ENCODE assay signal across 10 cellular contexts in genomic region chr1:8374356-8374755, GRCh38. TPM values are rescaled to one million over a fixed set of nuclear protein-coding genes. Genes with fewer than 3 reads are reported as not detected.
DNase-seq lines count a peak whose midpoint lies in the region; ATAC-seq and TF ChIP-seq lines count a peak whose summit lies in the region.
"Had no signal": no experiment of that assay in that cellular context is flagged by ENCODE, and none has a peak within 500 bp of the region (broad histone marks: within the 10 kb centered on the region; RNA-seq: fewer than 3 reads in every experiment).

No MANE protein-coding gene starts in this region.

- DNase-seq in heart right ventricle, result no peak
- DNase-seq in Right ventricle myocardium inferior (ENCODE audit: missing footprints), result no peak
- no peak for DNase-seq in endothelial cell (ENCODE audit: low spot score)
- no peak for DNase-seq in nephron progenitor cell
- peak in 1 of 2 donors; percentile 35 for DNase-seq in uterus
- DNase-seq in HAP-1 (ENCODE audit: low spot score in 2 of 2), result no peak
- DNase-seq in AML-193 (lab: John Stamatoyannopoulos, UW), result no peak
- DNase-seq: activated gamma-delta T cell treated with Interleukin-2 at 50 U/mL for 16 hours had no signal

- H3K27ac ChIP-seq in heart right ventricle, result peak overlapping the region; percentile 83 to 93 (median 88)
- peak overlapping the region; percentile 85 to 92 for H3K27ac ChIP-seq in uterus

- intact Hi-C loops in heart right ventricle (cut with DNase I) (loop anchor here in 8 of 10 donors (5.0 kb wide), 2 partner anchors 33 to 48 kb away; no protein-coding TSS in a partner anchor), Right ventricle myocardium inferior (cut with DNase I) (loop anchor here (5.0 kb wide), 2 partner anchors 33 to 153 kb away; no protein-coding TSS in a partner anchor), uterus (cut with DNase I; ENCODE audit: low total_unique reads) (loop anchor here (10.0 kb wide), 1 partner anchor 50 kb away; no protein-coding TSS in a partner anchor)

- WGBS in heart right ventricle, 2 donors, result 76 to 79% methylated on average over 5 of the region's 5 CpGs

- TF ChIP-seq CTCF in heart right ventricle (IDR thresholded peaks at IDR 0.05) (no peak), endothelial cell (IDR thresholded peaks at IDR 0.05; ENCODE audit: unreplicated experiment) (no peak), nephron progenitor cell (IDR thresholded peaks at IDR 0.05) (no peak), uterus (IDR thresholded peaks at IDR 0.05) (no peak)

- H3K9me3 Mint-ChIP-seq in endothelial cell (ENCODE audit: unreplicated experiment) (no peaks in the 10 kb centered on the region), nephron progenitor cell (no peaks in the 10 kb centered on the region)

- no peaks in the 10 kb centered on the region for H3K27me3 ChIP-seq in heart right ventricle
- no peaks in the 10 kb centered on the region for H3K27me3 ChIP-seq in uterus
- no peaks in the 10 kb centered on the region for H3K27me3 ChIP-seq in HAP-1 (ENCODE audit: low read depth)

- H3K4me3 ChIP-seq in heart right ventricle, result no peak overlapping the region
- peak overlapping the region in 1 of 2 donors; percentile 9 for H3K4me3 ChIP-seq in uterus
- no peak overlapping the region for H3K4me3 ChIP-seq in HAP-1
- H3K4me3 ChIP-seq: GM12878 had no signal

- H3K4me3 Mint-ChIP-seq in endothelial cell (ENCODE audit: unreplicated experiment) (no peak overlapping the region), nephron progenitor cell (peak overlapping the region; percentile 17)

- H3K36me3 ChIP-seq in heart right ventricle, result peaks cover 0 to 50% (median 0%) of the 10 kb centered on the region in 9 donors
- no peaks in the 10 kb centered on the region for H3K36me3 ChIP-seq in uterus
- no peaks in the 10 kb centered on the region for H3K36me3 ChIP-seq in HAP-1 (replicated peaks)

- H3K4me1 Mint-ChIP-seq in endothelial cell (ENCODE audit: unreplicated experiment) (peaks cover 61% of the 10 kb centered on the region), nephron progenitor cell (peaks cover 95% of the 10 kb centered on the region)

- H3K9me3 ChIP-seq in heart right ventricle (no peaks in the 10 kb centered on the region), uterus (no peaks in the 10 kb centered on the region), HAP-1 (no peaks in the 10 kb centered on the region)

- TF ChIP-seq POLR2A in uterus (IDR thresholded peaks at IDR 0.05), result no peak

- H3K36me3 Mint-ChIP-seq in endothelial cell (ENCODE audit: low read depth, unreplicated experiment) (peaks cover 27% of the 10 kb centered on the region), nephron progenitor cell (ENCODE audit: low read depth) (peaks cover 21% of the 10 kb centered on the region)

- ATAC-seq in heart right ventricle (peak in 1 of 8 donors; percentile 14), Right ventricle myocardium inferior (no peak), GM18858 (IDR thresholded peaks at IDR 0.05; ENCODE audit: unreplicated experiment) (no peak)

- peaks cover 43 to 96% (median 80%) of the 10 kb centered on the region in 9 donors for H3K4me1 ChIP-seq in heart right ventricle
- H3K4me1 ChIP-seq in uterus, result peaks cover 20 to 38% of the 10 kb centered on the region in 2 donors
- peaks cover 30% of the 10 kb centered on the region for H3K4me1 ChIP-seq in HAP-1

- H3K27me3 Mint-ChIP-seq in endothelial cell (ENCODE audit: unreplicated experiment) (peaks cover 7% of the 10 kb centered on the region), nephron progenitor cell (ENCODE audit: low read depth, poor library complexity) (no peaks in the 10 kb centered on the region)

- H3K27ac Mint-ChIP-seq in endothelial cell (ENCODE audit: unreplicated experiment), result peak overlapping the region; percentile 70
- H3K27ac Mint-ChIP-seq in nephron progenitor cell, result peak overlapping the region; percentile 94

- in situ Hi-C loops in HAP-1 (cut with MboI; ENCODE audit: low sequenced_read_pairs), result no loop called here

RNA-seq across cellular contexts. Expression of gene SLC45A1, which starts 56.4 kb away (rescaled TPM):
- total RNA-seq in heart right ventricle (1 to 10 TPM in 7 of 10 donors, under 1 TPM in 3; 0.53 to 2.7 (median 1.5) TPM), Right ventricle myocardium inferior (2.5 TPM), endothelial cell (ENCODE audit: unreplicated experiment) (0.62 TPM), uterus (10 to 100 TPM in 2 of 4 donors, 1 to 10 TPM in 1, under 1 TPM in 1; 0.51 to 13.8 (median 7.4) TPM)
- 1 to 10 TPM; 3.2 to 4.1 TPM for polyA plus RNA-seq in heart right ventricle
